ENCODE assay signal across 12 cellular contexts in genomic region chr4:26803462-26803861, GRCh38. TPM values are rescaled to one million over a fixed set of nuclear protein-coding genes. Genes with fewer than 3 reads are reported as not detected.
A peak's percentile ranks its signal among the peaks of the same experiment; 100 is the strongest.
DNase-seq lines count a peak whose midpoint lies in the region; ATAC-seq and TF ChIP-seq lines count a peak whose summit lies in the region.
"Had no signal": no experiment of that assay in that cellular context is flagged by ENCODE, and none has a peak within 500 bp of the region (broad histone marks: within the 10 kb centered on the region; RNA-seq: fewer than 3 reads in every experiment).

No MANE protein-coding gene starts in this region.

- H3K27me3 ChIP-seq in skeletal muscle satellite cell (ENCODE audit: control insufficient read depth, insufficient read depth, low read length): no peaks in the 10 kb centered on the region
- no peaks in the 10 kb centered on the region for H3K27me3 ChIP-seq in heart left ventricle

- no peak overlapping the region for H3K27ac ChIP-seq in heart left ventricle
- H3K27ac ChIP-seq: SK-N-MC had no signal

- TF ChIP-seq CTCF in heart left ventricle (IDR thresholded peaks at IDR 0.05): no peak

- intact Hi-C loops in heart left ventricle (cut with DNase I): no loop called here

- DNase-seq in LHCN-M2 (ENCODE audit: low read depth): peak; percentile 96
- peak; percentile 61 for DNase-seq in RPMI7951 (ENCODE audit: low read depth)
- DNase-seq in foreskin melanocyte: peak; percentile 24
- DNase-seq in stimulated activated naive CD4-positive, alpha-beta T cell treated with Interleukin-2 at 50 U/mL for 16 hours (lab: John Stamatoyannopoulos, UW): no peak
- no peak for DNase-seq in heart left ventricle
- DNase-seq in effector CD4-positive, alpha-beta T cell: no peak
- DNase-seq: activated CD4-positive, alpha-beta memory T cell treated with anti-CD3 and anti-CD28 coated beads for 36 hours; DMS79; NCI-H1930 had no signal

- H3K9me3 ChIP-seq in skeletal muscle satellite cell (replicated peaks; ENCODE audit: low read length): no peaks in the 10 kb centered on the region
- peaks cover 0 to 2% (median 0%) of the 10 kb centered on the region in 12 donors for H3K9me3 ChIP-seq in heart left ventricle

- H3K4me1 ChIP-seq in skeletal muscle satellite cell (ENCODE audit: control insufficient read depth, insufficient read depth, low read length) (peaks cover 22% of the 10 kb centered on the region), heart left ventricle (peaks cover 0 to 5% (median 0%) of the 10 kb centered on the region in 12 donors)

- H3K36me3 ChIP-seq in skeletal muscle satellite cell (ENCODE audit: insufficient read depth, low read length) (no peaks in the 10 kb centered on the region), heart left ventricle (no peaks in the 10 kb centered on the region)

- no peak for TF ChIP-seq POLR2A in heart left ventricle (IDR thresholded peaks at IDR 0.05)

- no peak for ATAC-seq in heart left ventricle
- ATAC-seq: HCT116 had no signal

- no peak overlapping the region for H3K9ac ChIP-seq in skeletal muscle satellite cell (ENCODE audit: low read depth, low read length)

- H3K4me3 ChIP-seq in skeletal muscle satellite cell (ENCODE audit: low read length) (no peak overlapping the region), heart left ventricle (no peak overlapping the region)
- H3K4me3 ChIP-seq: SK-N-MC had no signal

- peak overlapping the region; percentile 27 for H3K4me2 ChIP-seq in skeletal muscle satellite cell (ENCODE audit: low read length)

- 57 to 73% (median 60%) methylated on average over 6 of the region's 6 CpGs for WGBS in heart left ventricle, 4 donors

RNA-seq across cellular contexts. Expression of gene STIM2, which starts 57.2 kb away (rescaled TPM):
- total RNA-seq in LHCN-M2 (2014; rRNA removed) (37.8 and 38.2 TPM in 2 replicates), heart left ventricle (10 to 100 TPM in 4 of 9 donors, 1 to 10 TPM in 5; 7.5 to 17.3 (median 9.9) TPM)
- 10.4 TPM for polyA plus RNA-seq in LHCN-M2 (2012)
- 12.0 and 22.5 TPM in 2 replicates for total RNA-seq in RPMI7951 (2014; rRNA removed; shearing (Covaris generic))
- 12.7 and 15.7 TPM in 2 replicates for total RNA-seq in skeletal muscle satellite cell (2012; rRNA removed)
- polyA plus RNA-seq in heart left ventricle: 1 to 10 TPM; 4.6 to 6.7 TPM

Comparison
In these comparisons a context has a peak if more than half of its experiments do, and no peak if none do; other contexts are left out.
1. DNase-seq: peak in LHCN-M2 (single experiment), RPMI7951 (single experiment) and foreskin melanocyte (single experiment); none in stimulated activated naive CD4-positive, alpha-beta T cell treated with Interleukin-2 at 50 U/mL for 16 hours (single experiment), heart left ventricle (0 of 5) and effector CD4-positive, alpha-beta T cell (single experiment).